Comparison of ENCODE assay signal across 9 cellular contexts in genomic region chr9:113523421-113524141, GRCh38.
DNase-seq lines count a peak whose midpoint lies in the region; ATAC-seq and TF ChIP-seq lines count a peak whose summit lies in the region.
"Had no signal": no experiment of that assay in that cellular context is flagged by ENCODE, and none has a peak within 500 bp of the region (broad histone marks: within the 10 kb centered on the region; RNA-seq: fewer than 3 reads in every experiment).

No MANE protein-coding gene starts in this region.

- peak overlapping the region; percentile 88 for H3K4me2 ChIP-seq in BLaER1

- H3K9me3 ChIP-seq in BLaER1 = no peaks in the 10 kb centered on the region
- H3K9me3 ChIP-seq in heart right ventricle = no peaks in the 10 kb centered on the region
- no peaks in the 10 kb centered on the region for H3K9me3 ChIP-seq in HAP-1

- intact Hi-C loops in heart right ventricle (cut with DNase I) = loop anchor here in 5 of 10 donors (1.0 to 10.0 kb wide), 4 partner anchors 20 to 61 kb away; no protein-coding TSS in a partner anchor

- no peaks in the 10 kb centered on the region for H3K27me3 ChIP-seq in BLaER1
- H3K27me3 ChIP-seq in heart right ventricle = no peaks in the 10 kb centered on the region
- peaks cover 30% of the 10 kb centered on the region for H3K27me3 ChIP-seq in HAP-1 (ENCODE audit: low read depth)

- H3K27ac ChIP-seq in BLaER1 = peak overlapping the region; percentile 48; the same call in 1 of the 2 replicates
- H3K27ac ChIP-seq in heart right ventricle = peak overlapping the region; percentile 65 to 87 (median 79)
- H3K27ac ChIP-seq: C4-2B had no signal

- no peaks in the 10 kb centered on the region for H4K20me1 ChIP-seq in BLaER1

- H3K4me1 ChIP-seq in BLaER1 (peaks cover 45% of the 10 kb centered on the region), heart right ventricle (peaks cover 47 to 100% (median 88%) of the 10 kb centered on the region in 9 donors), HAP-1 (peaks cover 14% of the 10 kb centered on the region)

- 21 to 32% methylated on average over 19 of the region's 19 CpGs for WGBS in heart right ventricle, 2 donors

- in situ Hi-C loops in KBM-7 (cut with MboI; ENCODE audit: low pct_unique_long_range_greater_than_20kb, low sequenced_read_pairs) (no loop called here), HAP-1 (cut with MboI; ENCODE audit: low sequenced_read_pairs) (no loop called here)

- DNase-seq in KBM-7 (peak; percentile 54), activated T-cell treated with anti-CD3 and anti-CD28 coated beads for 1 hour (ENCODE audit: low read depth) (peak; percentile 40), heart right ventricle (peak; percentile 63 to 75), HAP-1 (ENCODE audit: low spot score in 2 of 2) (no peak), NCI-H2081 treated with DMSO at 0.1 percent for 48 hours (lab: John Stamatoyannopoulos, UW) (no peak)
- DNase-seq in stimulated activated CD4-positive, alpha-beta T cell treated with anti-CD3 and anti-CD28 coated beads, Interleukin-4, amount 100 ng/mL, for 1 hour = peak; percentile 65

- peak overlapping the region; percentile 17; the same call in 1 of the 2 replicates for H3K9ac ChIP-seq in BLaER1

- H3K36me3 ChIP-seq in BLaER1 (no peaks in the 10 kb centered on the region), heart right ventricle (peaks cover 0 to 81% (median 9%) of the 10 kb centered on the region in 9 donors), HAP-1 (replicated peaks) (no peaks in the 10 kb centered on the region)

- no peak for TF ChIP-seq CTCF in heart right ventricle (IDR thresholded peaks at IDR 0.05)

- no peak overlapping the region for H3K4me3 ChIP-seq in BLaER1
- peak overlapping the region in 5 of 10 donors; percentile 1 to 12 (median 9) for H3K4me3 ChIP-seq in heart right ventricle
- no peak overlapping the region for H3K4me3 ChIP-seq in HAP-1

- peak; percentile 84 for ATAC-seq in GM21367 (IDR thresholded peaks at IDR 0.05; ENCODE audit: unreplicated experiment)
- ATAC-seq in heart right ventricle = peak; percentile 50 to 76 (median 60)

Comparison
In these comparisons a context has a peak if more than half of its experiments do, and no peak if none do; other contexts are left out.
1. DNase-seq: peak in KBM-7 (single experiment), activated T-cell treated with anti-CD3 and anti-CD28 coated beads for 1 hour (single experiment), heart right ventricle (2 of 2) and stimulated activated CD4-positive, alpha-beta T cell treated with anti-CD3 and anti-CD28 coated beads, Interleukin-4, amount 100 ng/mL, for 1 hour (single experiment); none in HAP-1 (0 of 2) and NCI-H2081 treated with DMSO at 0.1 percent for 48 hours (single experiment).